Comparison of ENCODE assay signal across 21 cellular contexts in genomic region chr1:160653620-160654016, GRCh38. TPM values are rescaled to one million over a fixed set of nuclear protein-coding genes. Genes with fewer than 3 reads are reported as not detected.
DNase-seq lines count a peak whose midpoint lies in the region; ATAC-seq, FAIRE-seq and TF ChIP-seq lines count a peak whose summit lies in the region.
"Had no signal": no experiment of that assay in that cellular context is flagged by ENCODE, and none has a peak within 500 bp of the region (broad histone marks: within the 10 kb centered on the region; RNA-seq: fewer than 3 reads in every experiment).

No MANE protein-coding gene starts in this region.

- H2BK120ac ChIP-seq in H1 (replicated peaks; ENCODE audit: low read depth, low read length): peak overlapping the region; percentile 95

- TF ChIP-seq POLR2A in H1 (IDR thresholded peaks at IDR 0.05; ENCODE audit: control extremely low read depth in 1 of 2, low read depth in 2 of 2, low read length in 2 of 2): no peak
- TF ChIP-seq POLR2A in right lobe of liver (IDR thresholded peaks at IDR 0.05): no peak

- no peak overlapping the region for H3K4ac ChIP-seq in H1 (replicated peaks; ENCODE audit: insufficient read length, low read depth, low read length)

- no peak for TF ChIP-seq EP300 in H1 (IDR thresholded peaks at IDR 0.05; ENCODE audit: borderline replicate concordance in 1 of 2, low read depth in 2 of 2, low read length in 2 of 2)

- H3K9me3 ChIP-seq in H1 (ENCODE audit: insufficient read depth in 2 of 2, low read depth in 1 of 2, low read length in 1 of 2) (no peaks in the 10 kb centered on the region), right lobe of liver (no peaks in the 10 kb centered on the region)
- H3K9me3 ChIP-seq: MG63, pancreas, suprapubic skin had no signal

- peak overlapping the region; percentile 45; the same call in 1 of the 2 replicates for H4K8ac ChIP-seq in H1 (ENCODE audit: extremely low read depth, insufficient read depth, low read length)

- CTCF ChIA-PET in H1 (lab: Charles Lee; ENCODE audit: partially characterized antibody): interaction anchor here (0.6 to 1.2 kb wide), 3 partner anchors 20 to 36 kb away, joined by 3 read pairs; no protein-coding TSS in a partner anchor

- H3K4me1 ChIP-seq in H1 (replicated peaks in 1 of 4; ENCODE audit: control insufficient read depth in 3 of 4, insufficient read depth in 4 of 4, low read length in 3 of 4) (peaks cover 3 to 17% (median 13%) of the 10 kb centered on the region in 4 experiments; a peak in 4 of 7 replicates), right lobe of liver (no peaks in the 10 kb centered on the region)
- H3K4me1 ChIP-seq: foreskin keratinocyte, pancreas, suprapubic skin had no signal

- peak overlapping the region; percentile 74; the same call in 1 of the 2 replicates for H2BK5ac ChIP-seq in H1 (ENCODE audit: low read depth, low read length)

- H3K4me1 Mint-ChIP-seq in natural killer cell treated with Interleukin-12 subunit alpha and Interleukin-12 subunit beta and Interleukin-15 and Interleukin-18, amount 100 ng/mL, for 72 hours (ENCODE audit: low read depth in 2 of 2): peaks cover 26 to 38% of the 10 kb centered on the region in 2 donors
- peaks cover 11 to 15% of the 10 kb centered on the region in 2 donors for H3K4me1 Mint-ChIP-seq in natural killer cell

- no peak overlapping the region for H3K56ac ChIP-seq in H1 (replicated peaks; ENCODE audit: insufficient read length, low read depth, low read length)

- peak overlapping the region; percentile 56 for H2BK12ac ChIP-seq in H1 (ENCODE audit: low read depth, low read length)

- no peaks in the 10 kb centered on the region for H4K20me1 ChIP-seq in H1 (replicated peaks in 1 of 2; ENCODE audit: control insufficient read depth in 1 of 2, insufficient read depth in 2 of 2, low read length in 2 of 2)

- H3K23ac ChIP-seq in H1 (ENCODE audit: insufficient read length): no peak overlapping the region

- no peaks in the 10 kb centered on the region for H3K36me3 Mint-ChIP-seq in natural killer cell treated with Interleukin-12 subunit alpha and Interleukin-12 subunit beta and Interleukin-15 and Interleukin-18, amount 100 ng/mL, for 72 hours
- no peaks in the 10 kb centered on the region for H3K36me3 Mint-ChIP-seq in natural killer cell

- TF ChIP-seq CTCF in natural killer cell (IDR thresholded peaks at IDR 0.05): no peak
- TF ChIP-seq CTCF in H1 (IDR thresholded peaks at IDR 0.05; ENCODE audit: control extremely low read depth in 1 of 3, insufficient read depth in 1 of 3, low read depth in 1 of 3, low read length in 3 of 3): no peak
- no peak for TF ChIP-seq CTCF in right lobe of liver (IDR thresholded peaks at IDR 0.05)

- H4K5ac ChIP-seq in H1 (ENCODE audit: insufficient read length, low read depth, low read length): no peak overlapping the region

- 81% methylated on average over 2 of the region's 2 CpGs; no CpG with 5 or more reads in 1 of the 2 experiments for WGBS in H1 (ENCODE audit: extremely low coverage in 1 of 2, insufficient coverage in 1 of 2, insufficient read length in 1 of 2, insufficient replicate concordance in 2 of 2, low coverage in 1 of 2, low lambda C conversion rate in 2 of 2, missing lambda C conversion rate in 1 of 2), 2 experiments
- WGBS in right lobe of liver (ENCODE audit: insufficient coverage, low coverage, low lambda C conversion rate, missing lambda C conversion rate): 80% methylated on average over 1 of the region's 2 CpGs

- H3K27me3 ChIP-seq in H1 (replicated peaks in 1 of 4; ENCODE audit: control insufficient read depth in 3 of 4, extremely low read depth in 1 of 4, insufficient read depth in 3 of 4, low read length in 3 of 4) (no peaks in the 10 kb centered on the region; a peak in 1 of 7 replicates), right lobe of liver (no peaks in the 10 kb centered on the region)
- H3K27me3 ChIP-seq: foreskin keratinocyte, MG63, pancreas, suprapubic skin had no signal

- H2AK5ac ChIP-seq in H1 (ENCODE audit: low read depth, low read length): peak overlapping the region; percentile 14; the same call in 1 of the 2 replicates

- H3K79me2 ChIP-seq in H1 (ENCODE audit: control insufficient read depth in 1 of 2, insufficient read depth in 2 of 2, low read length in 2 of 2): no peaks in the 10 kb centered on the region

- H3K27ac Mint-ChIP-seq in natural killer cell treated with Interleukin-12 subunit alpha and Interleukin-12 subunit beta and Interleukin-15 and Interleukin-18, amount 100 ng/mL, for 72 hours: peak overlapping the region; percentile 20 to 78
- no peak overlapping the region for H3K27ac Mint-ChIP-seq in natural killer cell
- H3K27ac Mint-ChIP-seq: activated CD8-positive, alpha-beta memory T cell treated with anti-CD3 and anti-CD28 coated beads, Interleukin-2, amount 10 ng/mL, durations not matched to agents 7 days and 5 days had no signal

- DNase-seq in natural killer cell treated with Interleukin-12 subunit alpha and Interleukin-12 subunit beta and Interleukin-15 and Interleukin-18, amount 100 ng/mL, for 72 hours (ENCODE audit: low spot score): no peak
- DNase-seq in natural killer cell (no peak), H1 (ENCODE audit: low read depth in 1 of 2, low spot score in 2 of 2) (no peak), NCI-H2081 (lab: John Stamatoyannopoulos, UW) (no peak), right lobe of liver (no peak), NCI-H2107 (lab: John Stamatoyannopoulos, UW) (no peak)
- DNase-seq: activated CD8-positive, alpha-beta memory T cell treated with anti-CD3 and anti-CD28 coated beads, Interleukin-2, amount 10 ng/mL, durations not matched to agents 7 days and 5 days; activated naive CD4-positive, alpha-beta T cell treated with anti-CD3 and anti-CD28 coated beads, Interleukin-2, amount 50 U/mL, for 16 hours; effector memory CD8-positive, alpha-beta T cell; foreskin keratinocyte; MG63; NCI-H2029 treated with DMSO at 0.1 percent for 48 hours; NCI-H82; pancreas; SHP77 treated with DMSO at 0.1 percent for 48 hours; small intestine had no signal

- intact Hi-C loops in natural killer cell (cut with micrococcal nuclease) (no loop called here), right lobe of liver (cut with DNase I) (no loop called here)

- H2AFZ ChIP-seq in H1 (ENCODE audit: low read length): no peak overlapping the region

- H3K27me3 Mint-ChIP-seq in natural killer cell treated with Interleukin-12 subunit alpha and Interleukin-12 subunit beta and Interleukin-15 and Interleukin-18, amount 100 ng/mL, for 72 hours: no peaks in the 10 kb centered on the region
- H3K27me3 Mint-ChIP-seq in natural killer cell (ENCODE audit: low read depth in 2 of 2): peaks cover 7 to 12% of the 10 kb centered on the region in 2 donors
- H3K27me3 Mint-ChIP-seq: activated CD8-positive, alpha-beta memory T cell treated with anti-CD3 and anti-CD28 coated beads, Interleukin-2, amount 10 ng/mL, durations not matched to agents 7 days and 5 days; effector memory CD8-positive, alpha-beta T cell had no signal

- POLR2A ChIA-PET in H1 (lab: Charles Lee; ENCODE audit: partially characterized antibody): interaction anchor here (0.9 to 1.3 kb wide), 2 partner anchors 18 to 22 kb away, joined by 3 to 4 read pairs; no protein-coding TSS in a partner anchor

- no peak overlapping the region for H3K4me3 Mint-ChIP-seq in natural killer cell treated with Interleukin-12 subunit alpha and Interleukin-12 subunit beta and Interleukin-15 and Interleukin-18, amount 100 ng/mL, for 72 hours
- H3K4me3 Mint-ChIP-seq in natural killer cell: no peak overlapping the region
- H3K4me3 Mint-ChIP-seq: activated CD8-positive, alpha-beta memory T cell treated with anti-CD3 and anti-CD28 coated beads, Interleukin-2, amount 10 ng/mL, durations not matched to agents 7 days and 5 days; effector memory CD8-positive, alpha-beta T cell had no signal

- no peaks in the 10 kb centered on the region for H3K23me2 ChIP-seq in H1 (ENCODE audit: low read depth, low read length)

- TF ChIP-seq RAD21 in H1 (IDR thresholded peaks at IDR 0.05 in 1 of 2, conservative IDR thresholded peaks at IDR 0.05 in 1 of 2; ENCODE audit: low read depth in 2 of 2, low read length in 2 of 2): no peak

- FAIRE-seq in H1 (lab: Jason Lieb, UNC): no peak
- FAIRE-seq: bronchial epithelial cell, pancreas, small intestine had no signal

- H3K9me3 Mint-ChIP-seq in natural killer cell treated with Interleukin-12 subunit alpha and Interleukin-12 subunit beta and Interleukin-15 and Interleukin-18, amount 100 ng/mL, for 72 hours: no peaks in the 10 kb centered on the region
- H3K9me3 Mint-ChIP-seq in natural killer cell: no peaks in the 10 kb centered on the region
- H3K9me3 Mint-ChIP-seq: effector memory CD8-positive, alpha-beta T cell had no signal

- H3K27ac ChIP-seq in H1 (ENCODE audit: low read depth, low read length): no peak overlapping the region
- H3K27ac ChIP-seq in right lobe of liver: no peak overlapping the region
- H3K27ac ChIP-seq: foreskin keratinocyte, pancreas, suprapubic skin had no signal

- H3K18ac ChIP-seq in H1 (ENCODE audit: extremely low read depth, low read length): peak overlapping the region; percentile 63

- no peaks in the 10 kb centered on the region for H3K36me3 ChIP-seq in H1 (ENCODE audit: control insufficient read depth in 2 of 4, insufficient read depth in 4 of 4, low read length in 3 of 4)
- H3K36me3 ChIP-seq in right lobe of liver: no peaks in the 10 kb centered on the region
- H3K36me3 ChIP-seq: MG63, pancreas, suprapubic skin had no signal

- H4K91ac ChIP-seq in H1 (replicated peaks; ENCODE audit: insufficient read length, low read length): peak overlapping the region; percentile 97

- H3K4me2 ChIP-seq in H1 (ENCODE audit: insufficient read depth in 1 of 2, low read depth in 2 of 2, low read length in 2 of 2): no peak overlapping the region

- H3K14ac ChIP-seq in H1 (ENCODE audit: insufficient read length): no peak overlapping the region

- no peak overlapping the region for H3K4me3 ChIP-seq in H1 (ENCODE audit: extremely low read depth in 1 of 4, insufficient read depth in 2 of 4, low read depth in 3 of 4, low read length in 4 of 4)
- no peak overlapping the region for H3K4me3 ChIP-seq in right lobe of liver
- H3K4me3 ChIP-seq: MG63, pancreas, suprapubic skin had no signal

- H2BK20ac ChIP-seq in H1 (ENCODE audit: low read length): peak overlapping the region; percentile 95

- no peaks in the 10 kb centered on the region for H3K79me1 ChIP-seq in H1 (ENCODE audit: low read depth, low read length)

- no peak overlapping the region; the same call in 1 of the 2 replicates for H2BK15ac ChIP-seq in H1 (ENCODE audit: low read length)

- no peak for ATAC-seq in natural killer cell treated with Interleukin-12 subunit alpha and Interleukin-12 subunit beta and Interleukin-15 and Interleukin-18, amount 100 ng/mL, for 72 hours
- ATAC-seq in natural killer cell (no peak), HG03039 (IDR thresholded peaks at IDR 0.05; ENCODE audit: unreplicated experiment) (peak; percentile 51), GM18867 (IDR thresholded peaks at IDR 0.05; ENCODE audit: unreplicated experiment) (no peak), right lobe of liver (no peak)
- ATAC-seq: activated CD8-positive, alpha-beta memory T cell treated with anti-CD3 and anti-CD28 coated beads, Interleukin-2, amount 10 ng/mL, durations not matched to agents 7 days and 5 days; effector memory CD8-positive, alpha-beta T cell; foreskin keratinocyte; pancreas had no signal

- H3K9ac ChIP-seq in H1 (replicated peaks in 1 of 4; ENCODE audit: extremely low read depth in 1 of 4, low read depth in 3 of 4, low read length in 3 of 4): no peak overlapping the region

RNA-seq across cellular contexts. Expression of gene SLAMF1, which starts 6.8 kb away (rescaled TPM):
- total RNA-seq in natural killer cell treated with Interleukin-12 subunit alpha and Interleukin-12 subunit beta and Interleukin-15 and Interleukin-18, amount 100 ng/mL, for 72 hours: 10 to 100 TPM; 52.1 to 86.2 TPM
- total RNA-seq in natural killer cell (1 to 10 TPM; 1.1 to 3.5 (median 2.1) TPM), right lobe of liver (under 1 TPM; 0.20 to 0.42 (median 0.28) TPM)
- total RNA-seq in H1 (2021; fragmentation: NEBNext Ultra II Directional; extraction: Animal tissue kit (Norgen Biotek cat#: 25700)): not detected in 2 replicates
- not detected in 2 replicates for polyA plus RNA-seq in H1 (2011; rRNA removed)
- not detected for polyA plus RNA-seq in H1 (2011; cell fraction: cytosol; rRNA removed)
- polyA plus RNA-seq in H1 (2011; cell fraction: nucleus; rRNA removed): not detected
- not detected in 4 replicates for polyA plus RNA-seq in H1 (2012, experiment 1 of 2)
- not detected for polyA plus RNA-seq in H1 (2012, experiment 2 of 2)
- not detected for polyA plus RNA-seq in H1 (2013, experiment 1 of 2)
- 0.02 TPM for polyA plus RNA-seq in H1 (2013, experiment 2 of 2)
- polyA minus RNA-seq in H1 (2011; rRNA and poly(A)+ RNA removed): not detected in 2 replicates
- polyA minus RNA-seq in H1 (2011; cell fraction: cytosol; rRNA and poly(A)+ RNA removed): not detected
- not detected for polyA minus RNA-seq in H1 (2011; cell fraction: nucleus; rRNA and poly(A)+ RNA removed)
- total RNA-seq: bronchial epithelial cell, foreskin keratinocyte, suprapubic skin had no signal
- polyA plus RNA-seq: foreskin keratinocyte had no signal

RNA-seq across cellular contexts. Expression of gene CD48, which starts 58.0 kb away (rescaled TPM):
- 100 to 1,000 TPM; 434 to 816 TPM for total RNA-seq in natural killer cell treated with Interleukin-12 subunit alpha and Interleukin-12 subunit beta and Interleukin-15 and Interleukin-18, amount 100 ng/mL, for 72 hours
- total RNA-seq in natural killer cell (100 to 1,000 TPM; 213 to 249 (median 223) TPM), right lobe of liver (1 to 10 TPM in 5 of 6 experiments, under 1 TPM in 1; 0.68 to 5.0 (median 3.4) TPM)
- not detected in 2 replicates for total RNA-seq in H1 (2021; fragmentation: NEBNext Ultra II Directional; extraction: Animal tissue kit (Norgen Biotek cat#: 25700))
- 0.08 TPM in 1 of 2 replicates, not detected in the other for polyA plus RNA-seq in H1 (2011; rRNA removed)
- polyA plus RNA-seq in H1 (2011; cell fraction: cytosol; rRNA removed): 0.05 TPM
- not detected for polyA plus RNA-seq in H1 (2011; cell fraction: nucleus; rRNA removed)
- 0.11 to 0.46 TPM (median 0.28 TPM) in 4 replicates for polyA plus RNA-seq in H1 (2012, experiment 1 of 2)
- not detected for polyA plus RNA-seq in H1 (2012, experiment 2 of 2)
- polyA plus RNA-seq in H1 (2013, experiment 1 of 2): not detected
- polyA plus RNA-seq in H1 (2013, experiment 2 of 2): not detected
- polyA minus RNA-seq in H1 (2011; rRNA and poly(A)+ RNA removed): not detected in 2 replicates
- polyA minus RNA-seq in H1 (2011; cell fraction: cytosol; rRNA and poly(A)+ RNA removed): not detected
- polyA minus RNA-seq in H1 (2011; cell fraction: nucleus; rRNA and poly(A)+ RNA removed): not detected
- total RNA-seq: A673, bronchial epithelial cell, foreskin keratinocyte had no signal
- polyA plus RNA-seq: foreskin keratinocyte had no signal

Comparison
In these comparisons a context has a peak if more than half of its experiments do, and no peak if none do; other contexts are left out.
1. H3K27ac Mint-ChIP-seq: peak in natural killer cell treated with Interleukin-12 subunit alpha and Interleukin-12 subunit beta and Interleukin-15 and Interleukin-18, amount 100 ng/mL, for 72 hours (2 of 2); none in natural killer cell (0 of 2).
2. RNA of gene SLAMF1, which starts 6.8 kb away (total RNA-seq): 52.1 to 86.2 TPM in natural killer cell treated with Interleukin-12 subunit alpha and Interleukin-12 subunit beta and Interleukin-15 and Interleukin-18, amount 100 ng/mL, for 72 hours; 1.1 to 3.5 TPM in natural killer cell, 0.20 to 0.42 TPM in right lobe of liver and not detected in H1; every median in the first group is over 10 times any median in the second.
3. RNA of gene CD48, which starts 58.0 kb away (total RNA-seq): 434 to 816 TPM in natural killer cell treated with Interleukin-12 subunit alpha and Interleukin-12 subunit beta and Interleukin-15 and Interleukin-18, amount 100 ng/mL, for 72 hours and 213 to 249 TPM in natural killer cell; 0.68 to 5.0 TPM in right lobe of liver and not detected in H1; every median in the first group is over 10 times any median in the second.